ENCODE assay signal across 23 cellular contexts in genomic region chr14:36020120-36021029, GRCh38.
DNase-seq lines count a peak whose midpoint lies in the region; ATAC-seq and FAIRE-seq lines count a peak whose summit lies in the region.
"Had no signal": no experiment of that assay in that cellular context is flagged by ENCODE, and none has a peak within 500 bp of the region (broad histone marks: within the 10 kb centered on the region; RNA-seq: fewer than 3 reads in every experiment).

No MANE protein-coding gene starts in this region.

- H3K36me3 Mint-ChIP-seq in T-helper 17 cell (ENCODE audit: low read depth), result no peaks in the 10 kb centered on the region
- H3K36me3 Mint-ChIP-seq: activated naive CD8-positive, alpha-beta T cell treated with anti-CD3 and anti-CD28 coated beads for 36 hours had no signal

- DNase-seq in GM18507 (ENCODE audit: extremely low spot score, insufficient read length, low read depth), result no peak
- DNase-seq in NCI-H146 (lab: John Stamatoyannopoulos, UW), result peak; percentile 75
- DNase-seq in T-helper 17 cell, result no peak
- peak; percentile 67 for DNase-seq in midbrain (lab: John Stamatoyannopoulos, UW)
- no peak for DNase-seq in HUDEP-2 (lab: John Stamatoyannopoulos, UW; ENCODE audit: unreplicated experiment in 76 of 76)
- no peak for DNase-seq in HCEC 1CT
- DNase-seq: activated CD4-positive, alpha-beta T cell treated with anti-CD3 and anti-CD28 coated beads, Interleukin-2, amount 10 ng/mL, durations not matched to agents 7 days and 5 days; activated CD8-positive, alpha-beta memory T cell treated with anti-CD3 and anti-CD28 coated beads, Interleukin-2, amount 50 U/mL, for 48 hours; activated effector memory CD4-positive, alpha-beta T cell treated with Interleukin-2 at 50 U/mL for 16 hours; activated naive CD8-positive, alpha-beta T cell treated with anti-CD3 and anti-CD28 coated beads for 36 hours; DMS79 treated with DMSO at 0.1 percent for 48 hours; kidney; MG63; NCI-H2107; NCI-H510A treated with DMSO at 0.1 percent for 48 hours; stimulated activated naive CD4-positive, alpha-beta T cell treated with Interleukin-2 at 50 U/mL for 16 hours; thyroid gland had no signal

- H3K4me1 Mint-ChIP-seq in T-helper 17 cell, result peaks cover 10% of the 10 kb centered on the region

- H3K9me3 ChIP-seq in T-helper 17 cell (ENCODE audit: control insufficient read depth, low read length, poor library complexity, severe bottlenecking), result no peaks in the 10 kb centered on the region
- H3K9me3 ChIP-seq: BLaER1 treated with 17β-estradiol and CSF1 and Interleukin-3, amounts not matched to agents 10 nM and 100 nM; MG63; thyroid gland had no signal

- no peak for ATAC-seq in T-helper 17 cell
- no peak for ATAC-seq in GM21515 (IDR thresholded peaks at IDR 0.05; ENCODE audit: unreplicated experiment)
- no peak for ATAC-seq in GM18873 (IDR thresholded peaks at IDR 0.05; ENCODE audit: low FRiP score, unreplicated experiment)
- ATAC-seq: K562, sciatic nerve had no signal

- H3K27me3 Mint-ChIP-seq in T-helper 17 cell, result no peaks in the 10 kb centered on the region

- peak; percentile 45 for FAIRE-seq in GM18507 (lab: Jason Lieb, UNC)
- FAIRE-seq: K562, kidney had no signal

- H3K4me3 Mint-ChIP-seq in T-helper 17 cell, result no peak overlapping the region
- H3K4me3 Mint-ChIP-seq: activated CD4-positive, alpha-beta T cell treated with anti-CD3 and anti-CD28 coated beads, Interleukin-2, amount 10 ng/mL, durations not matched to agents 7 days and 5 days; activated naive CD8-positive, alpha-beta T cell treated with anti-CD3 and anti-CD28 coated beads for 36 hours; neural crest cell had no signal

- H3K27ac Mint-ChIP-seq in T-helper 17 cell, result peak overlapping the region; percentile 8
- H3K27ac Mint-ChIP-seq: activated CD4-positive, alpha-beta T cell treated with anti-CD3 and anti-CD28 coated beads, Interleukin-2, amount 10 ng/mL, durations not matched to agents 7 days and 5 days; activated naive CD8-positive, alpha-beta T cell treated with anti-CD3 and anti-CD28 coated beads for 36 hours had no signal

Comparison
In these comparisons a context has a peak if more than half of its experiments do, and no peak if none do; other contexts are left out.
1. DNase-seq: peak in NCI-H146 (single experiment) and midbrain (single experiment); none in GM18507 (single experiment), T-helper 17 cell (0 of 3), HUDEP-2 (0 of 76) and HCEC 1CT (single experiment).